19 cellular contexts compared by ENCODE assay signal in the genomic region with DNA sequence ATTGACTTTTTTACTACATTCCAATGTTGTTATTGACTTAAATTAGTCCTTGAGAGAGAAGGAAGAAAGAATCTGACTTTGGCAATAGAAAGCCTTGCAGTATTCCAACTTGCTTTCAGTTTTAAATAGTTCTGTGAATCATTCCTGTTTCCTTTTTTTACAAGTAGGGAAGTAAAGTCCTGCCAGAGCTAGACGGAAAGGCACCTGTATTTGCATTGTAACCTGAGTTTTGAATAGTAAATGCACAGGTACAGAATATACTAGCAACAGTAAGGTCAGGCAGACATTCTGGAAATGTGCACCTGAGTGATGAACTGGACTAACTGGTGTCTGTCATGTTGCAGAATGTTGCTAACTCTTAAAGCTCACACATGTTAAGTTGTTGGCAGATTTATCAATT.
"Had no signal": no experiment of that assay in that cellular context is flagged by ENCODE, and none has a peak within 500 bp of the region (broad histone marks: within the 10 kb centered on the region; RNA-seq: fewer than 3 reads in every experiment).

No MANE protein-coding gene starts in this region.

- H3K4me2 ChIP-seq: smooth muscle cell had no signal

- H3K27me3 ChIP-seq: right lobe of liver, stomach, testis had no signal

- ATAC-seq: foreskin keratinocyte; natural killer cell treated with Interleukin-12 subunit alpha and Interleukin-12 subunit beta and Interleukin-15 and Interleukin-18, amount 100 ng/mL, for 72 hours; right lobe of liver had no signal

- H3K4me3 ChIP-seq: right lobe of liver, smooth muscle cell, stomach, testis had no signal

- H3K9me3 ChIP-seq: right lobe of liver, stomach, testis had no signal

- DNase-seq: activated CD4-positive, alpha-beta T cell treated with anti-CD3 and anti-CD28 coated beads, Interleukin-2, amount 10 ng/mL, durations not matched to agents 24 days and 14 days; activated CD4-positive, CD25-positive, alpha-beta regulatory T cell; activated CD8-positive, alpha-beta memory T cell treated with anti-CD3 and anti-CD28 coated beads for 24 hours; activated naive CD4-positive, alpha-beta T cell; activated naive CD8-positive, alpha-beta T cell treated with anti-CD3 and anti-CD28 coated beads, Interleukin-2, amount 10 ng/mL, durations not matched to agents 7 days and 5 days; anterior cingulate cortex; cerebellar nuclear complex; effector memory CD4-positive, alpha-beta T cell; foreskin keratinocyte; glutamatergic neuron; hypothalamus; mesendoderm; nucleus accumbens; right lobe of liver; stomach; testis had no signal

- H3K27ac ChIP-seq: foreskin keratinocyte, right lobe of liver, testis had no signal

- FAIRE-seq: TTC549 had no signal

- H3K36me3 ChIP-seq: right lobe of liver had no signal

- H3K4me1 ChIP-seq: foreskin keratinocyte, right lobe of liver had no signal
